8 cellular contexts compared by ENCODE assay signal in the genomic region with DNA sequence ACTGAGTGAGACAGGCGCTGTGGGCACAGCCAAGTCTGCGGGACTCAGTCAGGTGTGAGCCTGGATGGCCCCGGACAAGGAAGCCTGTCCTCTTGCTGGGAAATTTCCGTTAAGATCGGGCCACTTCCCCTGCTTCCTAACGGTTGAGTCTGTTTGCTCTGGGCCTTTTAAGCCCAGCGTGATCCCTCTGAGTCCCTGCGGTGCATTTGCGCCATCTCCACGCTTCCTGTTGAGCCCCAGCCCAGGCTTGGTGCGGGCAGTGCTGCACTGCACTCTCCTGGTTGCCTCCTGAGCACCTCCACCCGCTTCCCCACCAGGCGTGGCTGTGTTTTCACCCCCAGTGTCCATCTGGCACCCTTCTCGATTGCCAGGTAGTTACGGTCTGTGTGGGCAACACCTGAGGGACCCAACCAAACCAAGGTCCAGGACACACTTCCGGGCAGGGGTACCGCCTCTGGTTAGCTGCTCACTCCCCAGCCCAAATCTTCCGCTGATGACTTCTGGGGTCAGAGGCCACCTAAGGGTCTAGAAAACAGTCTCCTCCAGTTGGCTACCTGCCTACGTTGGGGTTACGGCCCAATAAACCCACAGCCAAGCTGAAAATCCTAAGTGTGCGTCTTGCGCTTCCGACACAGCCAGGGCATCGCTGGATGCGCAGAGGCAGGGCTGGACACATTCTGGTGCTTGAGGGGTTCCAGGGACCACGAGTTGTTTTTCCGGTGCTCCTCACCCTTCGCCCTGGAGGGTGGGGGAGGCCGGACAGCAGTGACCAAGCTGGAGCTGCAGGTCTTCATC. TPM values are rescaled to one million over a fixed set of nuclear protein-coding genes. Genes with fewer than 3 reads are reported as not detected.
A peak's percentile ranks its signal among the peaks of the same experiment; 100 is the strongest.
DNase-seq lines count a peak whose midpoint lies in the region; ATAC-seq and TF ChIP-seq lines count a peak whose summit lies in the region.

No MANE protein-coding gene starts in this region.

- DNase-seq in DMS53 (lab: John Stamatoyannopoulos, UW) (peak; percentile 76), type B pancreatic cell (ENCODE audit: extremely low spot score, unreplicated experiment) (no peak), occipital lobe (lab: John Stamatoyannopoulos, UW) (no peak)
- DNase-seq in activated CD8-positive, alpha-beta memory T cell treated with anti-CD3 and anti-CD28 coated beads, Interleukin-2, amount 50 U/mL, for 4 hours = peak; percentile 17

- no peak for TF ChIP-seq CTCF in type B pancreatic cell (conservative IDR thresholded peaks at IDR 0.05)

- H3K27me3 ChIP-seq in iPS-20b (ENCODE audit: insufficient read depth, low read length) = peaks cover 14% of the 10 kb centered on the region; the same call in 1 of the 2 replicates

- H3K9me3 ChIP-seq in KOPT-K1 (ENCODE audit: insufficient read depth, low read length, poor library complexity, severe bottlenecking) = no peaks in the 10 kb centered on the region
- H3K9me3 ChIP-seq in iPS-20b (ENCODE audit: insufficient read depth, low read depth, low read length) = no peaks in the 10 kb centered on the region

- peaks cover 8% of the 10 kb centered on the region for H3K4me1 Mint-ChIP-seq in type B pancreatic cell (ENCODE audit: unreplicated experiment)

- peak overlapping the region; percentile 49 for H3K9ac ChIP-seq in iPS-20b (ENCODE audit: low read depth, low read length)

- H3K4me3 Mint-ChIP-seq in type B pancreatic cell = peak overlapping the region; percentile 73

- peaks cover 3% of the 10 kb centered on the region for H3K36me3 Mint-ChIP-seq in type B pancreatic cell

- H3K9me3 Mint-ChIP-seq in type B pancreatic cell = no peaks in the 10 kb centered on the region

- peak overlapping the region; percentile 68 for H3K4me3 ChIP-seq in iPS-20b (ENCODE audit: low read length)

- H3K27me3 Mint-ChIP-seq in type B pancreatic cell = peaks cover 8% of the 10 kb centered on the region

- H3K27ac Mint-ChIP-seq in type B pancreatic cell = no peak overlapping the region

- peaks cover 57% of the 10 kb centered on the region for H3K36me3 ChIP-seq in KOPT-K1 (ENCODE audit: insufficient read depth, low read length)
- H3K36me3 ChIP-seq in iPS-20b (ENCODE audit: insufficient read depth, low read depth, low read length) = peaks cover 21% of the 10 kb centered on the region

- peaks cover 15% of the 10 kb centered on the region; the same call in 1 of the 2 replicates for H3K4me1 ChIP-seq in iPS-20b (ENCODE audit: insufficient read depth, low read length)

- ATAC-seq in GM19023 (IDR thresholded peaks at IDR 0.05; ENCODE audit: unreplicated experiment) (no peak), GM18517 (IDR thresholded peaks at IDR 0.05; ENCODE audit: unreplicated experiment) (no peak)

- peak overlapping the region; percentile 66 for H3K27ac ChIP-seq in KOPT-K1 (ENCODE audit: low read depth, low read length, poor library complexity, severe bottlenecking)
- no peak overlapping the region for H3K27ac ChIP-seq in iPS-20b (ENCODE audit: low read length)

RNA-seq across cellular contexts. Expression of a gene that starts 1.4 kb away (rescaled TPM):
- total RNA-seq in type B pancreatic cell (ENCODE audit: low replicate concordance) (23.8 and 27.6 TPM in 2 replicates), occipital lobe (4.2 TPM)

RNA-seq across cellular contexts. Expression of a gene that starts 7.5 kb away (rescaled TPM):
- total RNA-seq in type B pancreatic cell (ENCODE audit: low replicate concordance) (87.9 and 107 TPM in 2 replicates), occipital lobe (4.7 TPM)

RNA-seq across cellular contexts. Expression of a gene that starts 26.9 kb away (rescaled TPM):
- 115 and 119 TPM in 2 replicates for total RNA-seq in type B pancreatic cell (ENCODE audit: low replicate concordance)
- total RNA-seq in occipital lobe = 37.6 TPM

RNA-seq across cellular contexts. Expression of a gene that starts 27.1 kb away (rescaled TPM):
- total RNA-seq in type B pancreatic cell (ENCODE audit: low replicate concordance) (41.5 and 47.2 TPM in 2 replicates), occipital lobe (34.0 TPM)

RNA-seq across cellular contexts. Expression of a gene that starts 44.2 kb away (rescaled TPM):
- total RNA-seq in type B pancreatic cell (ENCODE audit: low replicate concordance) (27.5 and 32.1 TPM in 2 replicates), occipital lobe (3.9 TPM)

Comparison
In these comparisons a context has a peak if more than half of its experiments do, and no peak if none do; other contexts are left out.
1. DNase-seq: peak in DMS53 (single experiment) and activated CD8-positive, alpha-beta memory T cell treated with anti-CD3 and anti-CD28 coated beads, Interleukin-2, amount 50 U/mL, for 4 hours (single experiment); none in type B pancreatic cell (single experiment) and occipital lobe (single experiment).
2. RNA of a gene that starts 7.5 kb away (total RNA-seq): 87.9 to 107 TPM in type B pancreatic cell; 4.7 TPM in occipital lobe (single experiment); every median in the first group is over 10 times any median in the second.